8 cellular contexts compared by ENCODE assay signal in genomic region chrX:132480581-132481203, GRCh38. TPM values are rescaled to one million over a fixed set of nuclear protein-coding genes. Genes with fewer than 3 reads are reported as not detected.
DNase-seq lines count a peak whose midpoint lies in the region; ATAC-seq and TF ChIP-seq lines count a peak whose summit lies in the region.

No MANE protein-coding gene starts in this region.

- CTCF ChIA-PET in GM10248 (lab: Yijun Ruan, JAX): interaction anchor here (1.0 to 2.3 kb wide), 4 partner anchors 9 to 388 kb away, joined by 3 to 8 read pairs (median 3); no protein-coding TSS in a partner anchor

- H3K27ac ChIP-seq in SU-DHL-6 (ENCODE audit: low read depth, low read length): peak overlapping the region; percentile 86
- H3K27ac ChIP-seq in lower lobe of right lung: peak overlapping the region; percentile 81
- no peak overlapping the region for H3K27ac ChIP-seq in stomach smooth muscle (ENCODE audit: low read length)

- peaks cover 7% of the 10 kb centered on the region; the same call in 1 of the 2 replicates for H3F3A ChIP-seq in SU-DHL-6 (ENCODE audit: insufficient read depth)

- no peaks in the 10 kb centered on the region for H3K27me3 ChIP-seq in SU-DHL-6 (ENCODE audit: low read length)
- H3K27me3 ChIP-seq in lower lobe of right lung (ENCODE audit: low read depth): no peaks in the 10 kb centered on the region
- H3K27me3 ChIP-seq in stomach smooth muscle (ENCODE audit: control insufficient read depth in 1 of 2, insufficient read depth in 2 of 2, low read length in 2 of 2): no peaks in the 10 kb centered on the region

- intact Hi-C loops in lower lobe of right lung (cut with DNase I): no loop called here

- H3K9ac ChIP-seq in SU-DHL-6 (ENCODE audit: low read length) (peak overlapping the region; percentile 28; the same call in 1 of the 2 replicates), stomach smooth muscle (ENCODE audit: low read length in 2 of 2) (no peak overlapping the region)

- no peak for TF ChIP-seq RAD21 in Ishikawa (IDR thresholded peaks at IDR 0.05; ENCODE audit: low read depth)

- H3K9me3 ChIP-seq in SU-DHL-6 (ENCODE audit: insufficient read depth, low read length) (no peaks in the 10 kb centered on the region), lower lobe of right lung (no peaks in the 10 kb centered on the region), stomach smooth muscle (ENCODE audit: control insufficient read depth in 2 of 2, low read length in 2 of 2) (no peaks in the 10 kb centered on the region)

- H3K9me2 ChIP-seq in SU-DHL-6 (replicated peaks; ENCODE audit: insufficient read depth, low read length): no peaks in the 10 kb centered on the region

- DNase-seq in GM10248 (ENCODE audit: extremely low spot score): peak; percentile 39
- DNase-seq in cardiac fibroblast (ENCODE audit: low read depth in 2 of 2): peak; percentile 42 to 63
- DNase-seq in lower lobe of right lung: peak; percentile 50
- no peak for DNase-seq in mucosa of gallbladder (ENCODE audit: low spot score)

- peak overlapping the region; percentile 74 for H3K4me2 ChIP-seq in SU-DHL-6 (ENCODE audit: low read depth, low read length, poor library complexity, severe bottlenecking)

- ATAC-seq in GM21529 (IDR thresholded peaks at IDR 0.05; ENCODE audit: unreplicated experiment): peak; percentile 90
- peak; percentile 59 to 89 for ATAC-seq in lower lobe of right lung

- H3K4me1 ChIP-seq in lower lobe of right lung (peaks cover 17% of the 10 kb centered on the region), stomach smooth muscle (ENCODE audit: control insufficient read depth, insufficient read depth, low read length) (no peaks in the 10 kb centered on the region)

- H3K36me3 ChIP-seq in SU-DHL-6 (ENCODE audit: low read length) (no peaks in the 10 kb centered on the region), lower lobe of right lung (no peaks in the 10 kb centered on the region), stomach smooth muscle (ENCODE audit: control insufficient read depth in 2 of 2, insufficient read depth in 2 of 2, low read length in 2 of 2) (no peaks in the 10 kb centered on the region)

- H3K4me3 ChIP-seq in SU-DHL-6 (ENCODE audit: insufficient read depth, low read length, poor library complexity, severe bottlenecking) (peak overlapping the region; percentile 49), cardiac fibroblast (replicated peaks in 1 of 2; ENCODE audit: low read depth in 2 of 2, low read length in 2 of 2) (peak overlapping the region in 1 of 2 donors; percentile 27), lower lobe of right lung (peak overlapping the region; percentile 43), stomach smooth muscle (ENCODE audit: low read length in 2 of 2) (peak overlapping the region; percentile 27 to 57)

- TF ChIP-seq CTCF in GM10248 (IDR thresholded peaks at IDR 0.05; ENCODE audit: control extremely low read depth, extremely low read depth, low read depth, missing control alignments) (no peak), SU-DHL-6 (IDR thresholded peaks at IDR 0.05; ENCODE audit: insufficient read depth, low read length, poor library complexity, severe bottlenecking) (no peak), cardiac fibroblast (IDR thresholded peaks at IDR 0.05; ENCODE audit: low read depth, low read length) (no peak), lower lobe of right lung (IDR thresholded peaks at IDR 0.05) (no peak)

- no peaks in the 10 kb centered on the region for H3K79me2 ChIP-seq in SU-DHL-6 (ENCODE audit: insufficient read depth, low read length)

- POLR2A ChIA-PET in GM10248 (lab: Yijun Ruan, JAX): interaction anchor here (0.7 kb wide), 1 partner anchor 261 kb away, joined by 3 read pairs; no protein-coding TSS in a partner anchor

- TF ChIP-seq EP300 in Ishikawa (IDR thresholded peaks at IDR 0.05; ENCODE audit: borderline replicate concordance): no peak

- no peaks in the 10 kb centered on the region for H4K20me1 ChIP-seq in SU-DHL-6 (ENCODE audit: low read depth, low read length)

- H2AFZ ChIP-seq in SU-DHL-6 (ENCODE audit: low read depth, low read length, severe bottlenecking): peak overlapping the region; percentile 9

TF ChIP-seq in Ishikawa, 13 proteins besides CTCF, POLR2A, EP300 and RAD21:
- TF ChIP-seq CEBPB (IDR thresholded peaks at IDR 0.05): no peak
- no peak for TF ChIP-seq FOXM1 (IDR thresholded peaks at IDR 0.05; ENCODE audit: borderline replicate concordance, low read depth)
- TF ChIP-seq TAF1 (IDR thresholded peaks at IDR 0.05; ENCODE audit: low read depth): no peak
- TF ChIP-seq USF1 (IDR thresholded peaks at IDR 0.05): no peak
- TF ChIP-seq, protein P1, sequence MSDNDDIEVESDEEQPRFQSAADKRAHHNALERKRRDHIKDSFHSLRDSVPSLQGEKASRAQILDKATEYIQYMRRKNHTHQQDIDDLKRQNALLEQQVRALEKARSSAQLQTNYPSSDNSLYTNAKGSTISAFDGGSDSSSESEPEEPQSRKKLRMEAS (IDR thresholded peaks at IDR 0.05): 0 out of 2 replicates have a peak, but pooled peaks have one; percentile 21
- TF ChIP-seq TCF12 (IDR thresholded peaks at IDR 0.05; ENCODE audit: low read depth): no peak

RNA-seq across cellular contexts. Expression of gene MBNL3, which starts 8.1 kb away (rescaled TPM):
- total RNA-seq in lower lobe of right lung (24.3 TPM), mucosa of gallbladder (49.3 TPM)
